In the genomic region with DNA sequence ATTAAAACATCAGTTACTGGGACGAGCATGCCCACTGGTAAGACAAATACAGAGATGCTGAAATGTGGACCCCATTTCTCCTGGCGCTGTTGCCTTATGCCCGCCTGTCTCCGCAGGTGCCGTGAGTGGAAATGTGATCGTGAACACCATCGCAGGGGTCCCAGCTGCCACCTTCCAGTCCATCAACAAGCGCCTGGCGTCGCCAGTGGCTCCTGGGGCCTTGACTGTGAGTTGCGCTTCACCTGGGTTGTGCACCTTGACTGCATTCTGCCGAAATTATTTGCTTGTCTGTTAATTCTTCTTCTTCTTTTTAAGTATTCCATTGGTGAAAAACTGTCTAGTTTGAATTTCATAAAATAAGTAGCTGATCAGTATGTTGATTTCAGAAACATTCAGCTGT, we compare ENCODE assay signal across 26 cellular contexts.
"Had no signal": no experiment of that assay in that cellular context is flagged by ENCODE, and none has a peak within 500 bp of the region (broad histone marks: within the 10 kb centered on the region; RNA-seq: fewer than 3 reads in every experiment).

No MANE protein-coding gene starts in this region.

- H3K27ac ChIP-seq: coronary artery, esophagus squamous epithelium, neutrophil, pancreas, right lobe of liver, stomach, thyroid gland had no signal

- H3K4me2 ChIP-seq: smooth muscle cell had no signal

- H3K9me3 ChIP-seq: esophagus squamous epithelium, mucosa of descending colon, neutrophil, pancreas, right lobe of liver, stomach, thyroid gland had no signal

- H3K4me1 ChIP-seq: esophagus squamous epithelium, right lobe of liver, stomach had no signal

- ATAC-seq: left ventricle myocardium superior; mucosa of descending colon; natural killer cell treated with Interleukin-12 subunit alpha and Interleukin-12 subunit beta and Interleukin-15 and Interleukin-18, amount 100 ng/mL, for 72 hours; pancreas; right lobe of liver had no signal

- DNase-seq: dermis blood vessel endothelial cell; effector memory CD4-positive, alpha-beta T cell; erythroblast; esophagus squamous epithelium; foreskin melanocyte; hypothalamus; immature natural killer cell; islet precursor cell; left ventricle myocardium superior; mesenchymal stem cell; mucosa of descending colon; naive B cell; pancreas; right lobe of liver; stimulated activated CD4-positive, alpha-beta T cell treated with anti-CD3 and anti-CD28 coated beads, Interleukin-12 subunit alpha, Interleukin-12 subunit beta, amount 100 ng/mL, for 4 hours; stimulated activated CD4-positive, alpha-beta T cell treated with anti-CD3 and anti-CD28 coated beads, Interleukin-1b, Interleukin-23, amount 100 ng/mL, for 48 hours; stimulated activated CD4-positive, alpha-beta T cell treated with anti-CD3 and anti-CD28 coated beads, Interleukin-4, amount 100 ng/mL, for 1 hour; stimulated activated CD8-positive, alpha-beta memory T cell treated with anti-CD3 and anti-CD28 coated beads, Interleukin-4, amount 100 ng/mL, for 48 hours; stimulated activated naive CD4-positive, alpha-beta T cell treated with Interleukin-2 at 50 U/mL for 16 hours; stomach; thyroid gland had no signal

- H3K4me3 ChIP-seq: coronary artery, esophagus squamous epithelium, lung, mucosa of descending colon, pancreas, right lobe of liver, smooth muscle cell, stomach, thyroid gland had no signal

- H3K27me3 ChIP-seq: esophagus squamous epithelium, neutrophil, pancreas, right lobe of liver, stomach, thyroid gland had no signal
